ENCODE assay signal across 1 cellular context in genomic region chr17:57243171-57243622, GRCh38.
TF ChIP-seq lines count a peak whose summit lies in the region.

No MANE protein-coding gene starts in this region.

TF ChIP-seq in HepG2, 621 proteins besides CTCF, POLR2A, EP300 and RAD21 (continued from another document and continues in another):
- TF ChIP-seq PBX2 (CRISPR knock-in tag; IDR thresholded peaks at IDR 0.05) (peak; percentile 29; the same call in 1 of the 2 replicates), KLF9 (CRISPR knock-in tag; IDR thresholded peaks at IDR 0.05; ENCODE audit: low read depth) (no peak), HNRNPH1 (optimal IDR thresholded peaks at IDR 0.05; ENCODE audit: low read depth, low read length) (no peak), MIER2 (CRISPR knock-in tag; IDR thresholded peaks at IDR 0.05) (peak; percentile 74), NR2C2 (CRISPR knock-in tag; IDR thresholded peaks at IDR 0.05; ENCODE audit: borderline replicate concordance) (no peak), PAWR (CRISPR knock-in tag; IDR thresholded peaks at IDR 0.05; ENCODE audit: borderline replicate concordance) (no peak), ZNF879 (CRISPR knock-in tag; IDR thresholded peaks at IDR 0.05) (no peak), IRF2 (CRISPR knock-in tag; IDR thresholded peaks at IDR 0.05) (peak; percentile 78), ZNF776 (CRISPR knock-in tag; IDR thresholded peaks at IDR 0.05) (no peak), ZNF496 (CRISPR knock-in tag; IDR thresholded peaks at IDR 0.05; ENCODE audit: insufficient replicate concordance) (no peak), IKZF5 (CRISPR knock-in tag; IDR thresholded peaks at IDR 0.05) (peak; percentile 86), ZBTB39 (CRISPR knock-in tag; IDR thresholded peaks at IDR 0.05) (no peak), GABPB1 (CRISPR knock-in tag; IDR thresholded peaks at IDR 0.05) (no peak), PRDM4 (CRISPR knock-in tag; IDR thresholded peaks at IDR 0.05; ENCODE audit: borderline replicate concordance) (no peak), ZNF337 (CRISPR knock-in tag; IDR thresholded peaks at IDR 0.05; ENCODE audit: borderline replicate concordance, low read depth) (no peak), AHDC1 (CRISPR knock-in tag; IDR thresholded peaks at IDR 0.05; ENCODE audit: borderline replicate concordance) (peak; percentile 39; the same call in 1 of the 2 replicates), ZFP82 (CRISPR knock-in tag; IDR thresholded peaks at IDR 0.05; ENCODE audit: borderline replicate concordance) (no peak), ZBTB8A (CRISPR knock-in tag; IDR thresholded peaks at IDR 0.05; ENCODE audit: borderline replicate concordance, low read depth) (no peak), RAD51 (IDR thresholded peaks at IDR 0.05; ENCODE audit: borderline replicate concordance) (no peak), CENPT (CRISPR knock-in tag; IDR thresholded peaks at IDR 0.05; ENCODE audit: low read depth) (no peak), ZNF225 (CRISPR knock-in tag; IDR thresholded peaks at IDR 0.05) (no peak), HNRNPK (IDR thresholded peaks at IDR 0.05; ENCODE audit: low read depth, low read length, poor library complexity, severe bottlenecking) (no peak)
- TF ChIP-seq, protein P1, sequence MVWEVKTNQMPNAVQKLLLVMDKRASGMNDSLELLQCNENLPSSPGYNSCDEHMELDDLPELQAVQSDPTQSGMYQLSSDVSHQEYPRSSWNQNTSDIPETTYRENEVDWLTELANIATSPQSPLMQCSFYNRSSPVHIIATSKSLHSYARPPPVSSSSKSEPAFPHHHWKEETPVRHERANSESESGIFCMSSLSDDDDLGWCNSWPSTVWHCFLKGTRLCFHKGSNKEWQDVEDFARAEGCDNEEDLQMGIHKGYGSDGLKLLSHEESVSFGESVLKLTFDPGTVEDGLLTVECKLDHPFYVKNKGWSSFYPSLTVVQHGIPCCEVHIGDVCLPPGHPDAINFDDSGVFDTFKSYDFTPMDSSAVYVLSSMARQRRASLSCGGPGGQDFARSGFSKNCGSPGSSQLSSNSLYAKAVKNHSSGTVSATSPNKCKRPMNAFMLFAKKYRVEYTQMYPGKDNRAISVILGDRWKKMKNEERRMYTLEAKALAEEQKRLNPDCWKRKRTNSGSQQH (CRISPR knock-in tag; IDR thresholded peaks at IDR 0.05; ENCODE audit: low read depth), result no peak
- TF ChIP-seq, protein P2, sequence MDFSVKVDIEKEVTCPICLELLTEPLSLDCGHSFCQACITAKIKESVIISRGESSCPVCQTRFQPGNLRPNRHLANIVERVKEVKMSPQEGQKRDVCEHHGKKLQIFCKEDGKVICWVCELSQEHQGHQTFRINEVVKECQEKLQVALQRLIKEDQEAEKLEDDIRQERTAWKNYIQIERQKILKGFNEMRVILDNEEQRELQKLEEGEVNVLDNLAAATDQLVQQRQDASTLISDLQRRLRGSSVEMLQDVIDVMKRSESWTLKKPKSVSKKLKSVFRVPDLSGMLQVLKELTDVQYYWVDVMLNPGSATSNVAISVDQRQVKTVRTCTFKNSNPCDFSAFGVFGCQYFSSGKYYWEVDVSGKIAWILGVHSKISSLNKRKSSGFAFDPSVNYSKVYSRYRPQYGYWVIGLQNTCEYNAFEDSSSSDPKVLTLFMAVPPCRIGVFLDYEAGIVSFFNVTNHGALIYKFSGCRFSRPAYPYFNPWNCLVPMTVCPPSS (IDR thresholded peaks at IDR 0.05), result no peak
- TF ChIP-seq, protein P3, sequence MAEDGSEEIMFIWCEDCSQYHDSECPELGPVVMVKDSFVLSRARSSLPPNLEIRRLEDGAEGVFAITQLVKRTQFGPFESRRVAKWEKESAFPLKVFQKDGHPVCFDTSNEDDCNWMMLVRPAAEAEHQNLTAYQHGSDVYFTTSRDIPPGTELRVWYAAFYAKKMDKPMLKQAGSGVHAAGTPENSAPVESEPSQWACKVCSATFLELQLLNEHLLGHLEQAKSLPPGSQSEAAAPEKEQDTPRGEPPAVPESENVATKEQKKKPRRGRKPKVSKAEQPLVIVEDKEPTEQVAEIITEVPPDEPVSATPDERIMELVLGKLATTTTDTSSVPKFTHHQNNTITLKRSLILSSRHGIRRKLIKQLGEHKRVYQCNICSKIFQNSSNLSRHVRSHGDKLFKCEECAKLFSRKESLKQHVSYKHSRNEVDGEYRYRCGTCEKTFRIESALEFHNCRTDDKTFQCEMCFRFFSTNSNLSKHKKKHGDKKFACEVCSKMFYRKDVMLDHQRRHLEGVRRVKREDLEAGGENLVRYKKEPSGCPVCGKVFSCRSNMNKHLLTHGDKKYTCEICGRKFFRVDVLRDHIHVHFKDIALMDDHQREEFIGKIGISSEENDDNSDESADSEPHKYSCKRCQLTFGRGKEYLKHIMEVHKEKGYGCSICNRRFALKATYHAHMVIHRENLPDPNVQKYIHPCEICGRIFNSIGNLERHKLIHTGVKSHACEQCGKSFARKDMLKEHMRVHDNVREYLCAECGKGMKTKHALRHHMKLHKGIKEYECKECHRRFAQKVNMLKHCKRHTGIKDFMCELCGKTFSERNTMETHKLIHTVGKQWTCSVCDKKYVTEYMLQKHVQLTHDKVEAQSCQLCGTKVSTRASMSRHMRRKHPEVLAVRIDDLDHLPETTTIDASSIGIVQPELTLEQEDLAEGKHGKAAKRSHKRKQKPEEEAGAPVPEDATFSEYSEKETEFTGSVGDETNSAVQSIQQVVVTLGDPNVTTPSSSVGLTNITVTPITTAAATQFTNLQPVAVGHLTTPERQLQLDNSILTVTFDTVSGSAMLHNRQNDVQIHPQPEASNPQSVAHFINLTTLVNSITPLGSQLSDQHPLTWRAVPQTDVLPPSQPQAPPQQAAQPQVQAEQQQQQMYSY (CRISPR knock-in tag; IDR thresholded peaks at IDR 0.05), result no peak
- TF ChIP-seq, protein P4, sequence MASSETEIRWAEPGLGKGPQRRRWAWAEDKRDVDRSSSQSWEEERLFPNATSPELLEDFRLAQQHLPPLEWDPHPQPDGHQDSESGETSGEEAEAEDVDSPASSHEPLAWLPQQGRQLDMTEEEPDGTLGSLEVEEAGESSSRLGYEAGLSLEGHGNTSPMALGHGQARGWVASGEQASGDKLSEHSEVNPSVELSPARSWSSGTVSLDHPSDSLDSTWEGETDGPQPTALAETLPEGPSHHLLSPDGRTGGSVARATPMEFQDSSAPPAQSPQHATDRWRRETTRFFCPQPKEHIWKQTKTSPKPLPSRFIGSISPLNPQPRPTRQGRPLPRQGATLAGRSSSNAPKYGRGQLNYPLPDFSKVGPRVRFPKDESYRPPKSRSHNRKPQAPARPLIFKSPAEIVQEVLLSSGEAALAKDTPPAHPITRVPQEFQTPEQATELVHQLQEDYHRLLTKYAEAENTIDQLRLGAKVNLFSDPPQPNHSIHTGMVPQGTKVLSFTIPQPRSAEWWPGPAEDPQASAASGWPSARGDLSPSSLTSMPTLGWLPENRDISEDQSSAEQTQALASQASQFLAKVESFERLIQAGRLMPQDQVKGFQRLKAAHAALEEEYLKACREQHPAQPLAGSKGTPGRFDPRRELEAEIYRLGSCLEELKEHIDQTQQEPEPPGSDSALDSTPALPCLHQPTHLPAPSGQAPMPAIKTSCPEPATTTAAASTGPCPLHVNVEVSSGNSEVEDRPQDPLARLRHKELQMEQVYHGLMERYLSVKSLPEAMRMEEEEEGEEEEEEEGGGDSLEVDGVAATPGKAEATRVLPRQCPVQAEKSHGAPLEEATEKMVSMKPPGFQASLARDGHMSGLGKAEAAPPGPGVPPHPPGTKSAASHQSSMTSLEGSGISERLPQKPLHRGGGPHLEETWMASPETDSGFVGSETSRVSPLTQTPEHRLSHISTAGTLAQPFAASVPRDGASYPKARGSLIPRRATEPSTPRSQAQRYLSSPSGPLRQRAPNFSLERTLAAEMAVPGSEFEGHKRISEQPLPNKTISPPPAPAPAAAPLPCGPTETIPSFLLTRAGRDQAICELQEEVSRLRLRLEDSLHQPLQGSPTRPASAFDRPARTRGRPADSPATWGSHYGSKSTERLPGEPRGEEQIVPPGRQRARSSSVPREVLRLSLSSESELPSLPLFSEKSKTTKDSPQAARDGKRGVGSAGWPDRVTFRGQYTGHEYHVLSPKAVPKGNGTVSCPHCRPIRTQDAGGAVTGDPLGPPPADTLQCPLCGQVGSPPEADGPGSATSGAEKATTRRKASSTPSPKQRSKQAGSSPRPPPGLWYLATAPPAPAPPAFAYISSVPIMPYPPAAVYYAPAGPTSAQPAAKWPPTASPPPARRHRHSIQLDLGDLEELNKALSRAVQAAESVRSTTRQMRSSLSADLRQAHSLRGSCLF (CRISPR knock-in tag; IDR thresholded peaks at IDR 0.05; ENCODE audit: borderline replicate concordance), result no peak
